In the genomic region with DNA sequence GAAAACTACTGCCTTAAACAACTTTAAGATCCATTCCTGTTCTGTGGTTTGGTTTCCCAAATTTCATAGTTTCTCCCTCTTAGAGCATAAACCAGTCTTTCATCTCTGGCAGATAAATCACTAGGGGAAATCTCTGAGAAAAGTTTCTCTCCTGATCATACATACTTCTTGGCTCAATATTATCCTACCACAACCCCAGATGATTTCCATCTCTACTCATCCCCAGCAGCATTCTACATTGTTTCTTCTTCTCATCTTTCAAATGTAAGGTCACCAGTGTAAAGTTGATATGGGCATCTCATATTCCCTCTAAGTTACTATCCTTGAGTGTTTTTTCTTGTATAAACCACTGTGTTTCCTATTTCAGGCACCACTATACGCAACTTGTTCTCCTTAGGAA, we compare ENCODE assay signal across 2 cellular contexts.
TF ChIP-seq lines count a peak whose summit lies in the region.

No MANE protein-coding gene starts in this region.

TF ChIP-seq in IMR-90, 13 proteins besides CTCF, POLR2A, EP300 and RAD21:
- TF ChIP-seq MAFK (IDR thresholded peaks at IDR 0.05; ENCODE audit: low read depth, low read length) (no peak), FOS (IDR thresholded peaks at IDR 0.05; ENCODE audit: low read depth, low read length) (no peak), CHD1 (IDR thresholded peaks at IDR 0.05; ENCODE audit: low read depth, low read length) (no peak), BHLHE40 (IDR thresholded peaks at IDR 0.05; ENCODE audit: low read depth, low read length) (no peak), SMC3 (IDR thresholded peaks at IDR 0.05; ENCODE audit: low read depth, low read length) (no peak), RCOR1 (IDR thresholded peaks at IDR 0.05; ENCODE audit: insufficient replicate concordance, low read length) (no peak), MXI1 (IDR thresholded peaks at IDR 0.05; ENCODE audit: borderline replicate concordance, low read depth, low read length) (no peak), MAZ (IDR thresholded peaks at IDR 0.05; ENCODE audit: borderline replicate concordance, low read depth, low read length) (no peak), NFE2L2 (IDR thresholded peaks at IDR 0.05; ENCODE audit: low read depth, low read length) (no peak)
- TF ChIP-seq, protein P1, sequence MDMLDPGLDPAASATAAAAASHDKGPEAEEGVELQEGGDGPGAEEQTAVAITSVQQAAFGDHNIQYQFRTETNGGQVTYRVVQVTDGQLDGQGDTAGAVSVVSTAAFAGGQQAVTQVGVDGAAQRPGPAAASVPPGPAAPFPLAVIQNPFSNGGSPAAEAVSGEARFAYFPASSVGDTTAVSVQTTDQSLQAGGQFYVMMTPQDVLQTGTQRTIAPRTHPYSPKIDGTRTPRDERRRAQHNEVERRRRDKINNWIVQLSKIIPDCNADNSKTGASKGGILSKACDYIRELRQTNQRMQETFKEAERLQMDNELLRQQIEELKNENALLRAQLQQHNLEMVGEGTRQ (IDR thresholded peaks at IDR 0.05; ENCODE audit: low read depth, low read length), result no peak
- TF ChIP-seq, protein P2, sequence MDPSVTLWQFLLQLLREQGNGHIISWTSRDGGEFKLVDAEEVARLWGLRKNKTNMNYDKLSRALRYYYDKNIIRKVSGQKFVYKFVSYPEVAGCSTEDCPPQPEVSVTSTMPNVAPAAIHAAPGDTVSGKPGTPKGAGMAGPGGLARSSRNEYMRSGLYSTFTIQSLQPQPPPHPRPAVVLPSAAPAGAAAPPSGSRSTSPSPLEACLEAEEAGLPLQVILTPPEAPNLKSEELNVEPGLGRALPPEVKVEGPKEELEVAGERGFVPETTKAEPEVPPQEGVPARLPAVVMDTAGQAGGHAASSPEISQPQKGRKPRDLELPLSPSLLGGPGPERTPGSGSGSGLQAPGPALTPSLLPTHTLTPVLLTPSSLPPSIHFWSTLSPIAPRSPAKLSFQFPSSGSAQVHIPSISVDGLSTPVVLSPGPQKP (IDR thresholded peaks at IDR 0.05; ENCODE audit: borderline replicate concordance, low read depth, low read length), result no peak

TF ChIP-seq in K562, 482 proteins besides CTCF, POLR2A, EP300 and RAD21:
- no peak for TF ChIP-seq EGR1 (conservative IDR thresholded peaks at IDR 0.05)
- TF ChIP-seq ZKSCAN1 (IDR thresholded peaks at IDR 0.05; ENCODE audit: low read depth, low read length), result no peak
- TF ChIP-seq KDM1A (IDR thresholded peaks at IDR 0.05), result no peak
- TF ChIP-seq BRD9 (IDR thresholded peaks at IDR 0.05; ENCODE audit: low read depth, partially characterized antibody), result no peak
- TF ChIP-seq, protein P3, sequence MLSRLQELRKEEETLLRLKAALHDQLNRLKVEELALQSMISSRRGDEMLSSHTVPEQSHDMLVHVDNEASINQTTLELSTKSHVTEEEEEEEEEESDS (CRISPR knock-in tag; IDR thresholded peaks at IDR 0.05), result no peak
- TF ChIP-seq, protein P4, sequence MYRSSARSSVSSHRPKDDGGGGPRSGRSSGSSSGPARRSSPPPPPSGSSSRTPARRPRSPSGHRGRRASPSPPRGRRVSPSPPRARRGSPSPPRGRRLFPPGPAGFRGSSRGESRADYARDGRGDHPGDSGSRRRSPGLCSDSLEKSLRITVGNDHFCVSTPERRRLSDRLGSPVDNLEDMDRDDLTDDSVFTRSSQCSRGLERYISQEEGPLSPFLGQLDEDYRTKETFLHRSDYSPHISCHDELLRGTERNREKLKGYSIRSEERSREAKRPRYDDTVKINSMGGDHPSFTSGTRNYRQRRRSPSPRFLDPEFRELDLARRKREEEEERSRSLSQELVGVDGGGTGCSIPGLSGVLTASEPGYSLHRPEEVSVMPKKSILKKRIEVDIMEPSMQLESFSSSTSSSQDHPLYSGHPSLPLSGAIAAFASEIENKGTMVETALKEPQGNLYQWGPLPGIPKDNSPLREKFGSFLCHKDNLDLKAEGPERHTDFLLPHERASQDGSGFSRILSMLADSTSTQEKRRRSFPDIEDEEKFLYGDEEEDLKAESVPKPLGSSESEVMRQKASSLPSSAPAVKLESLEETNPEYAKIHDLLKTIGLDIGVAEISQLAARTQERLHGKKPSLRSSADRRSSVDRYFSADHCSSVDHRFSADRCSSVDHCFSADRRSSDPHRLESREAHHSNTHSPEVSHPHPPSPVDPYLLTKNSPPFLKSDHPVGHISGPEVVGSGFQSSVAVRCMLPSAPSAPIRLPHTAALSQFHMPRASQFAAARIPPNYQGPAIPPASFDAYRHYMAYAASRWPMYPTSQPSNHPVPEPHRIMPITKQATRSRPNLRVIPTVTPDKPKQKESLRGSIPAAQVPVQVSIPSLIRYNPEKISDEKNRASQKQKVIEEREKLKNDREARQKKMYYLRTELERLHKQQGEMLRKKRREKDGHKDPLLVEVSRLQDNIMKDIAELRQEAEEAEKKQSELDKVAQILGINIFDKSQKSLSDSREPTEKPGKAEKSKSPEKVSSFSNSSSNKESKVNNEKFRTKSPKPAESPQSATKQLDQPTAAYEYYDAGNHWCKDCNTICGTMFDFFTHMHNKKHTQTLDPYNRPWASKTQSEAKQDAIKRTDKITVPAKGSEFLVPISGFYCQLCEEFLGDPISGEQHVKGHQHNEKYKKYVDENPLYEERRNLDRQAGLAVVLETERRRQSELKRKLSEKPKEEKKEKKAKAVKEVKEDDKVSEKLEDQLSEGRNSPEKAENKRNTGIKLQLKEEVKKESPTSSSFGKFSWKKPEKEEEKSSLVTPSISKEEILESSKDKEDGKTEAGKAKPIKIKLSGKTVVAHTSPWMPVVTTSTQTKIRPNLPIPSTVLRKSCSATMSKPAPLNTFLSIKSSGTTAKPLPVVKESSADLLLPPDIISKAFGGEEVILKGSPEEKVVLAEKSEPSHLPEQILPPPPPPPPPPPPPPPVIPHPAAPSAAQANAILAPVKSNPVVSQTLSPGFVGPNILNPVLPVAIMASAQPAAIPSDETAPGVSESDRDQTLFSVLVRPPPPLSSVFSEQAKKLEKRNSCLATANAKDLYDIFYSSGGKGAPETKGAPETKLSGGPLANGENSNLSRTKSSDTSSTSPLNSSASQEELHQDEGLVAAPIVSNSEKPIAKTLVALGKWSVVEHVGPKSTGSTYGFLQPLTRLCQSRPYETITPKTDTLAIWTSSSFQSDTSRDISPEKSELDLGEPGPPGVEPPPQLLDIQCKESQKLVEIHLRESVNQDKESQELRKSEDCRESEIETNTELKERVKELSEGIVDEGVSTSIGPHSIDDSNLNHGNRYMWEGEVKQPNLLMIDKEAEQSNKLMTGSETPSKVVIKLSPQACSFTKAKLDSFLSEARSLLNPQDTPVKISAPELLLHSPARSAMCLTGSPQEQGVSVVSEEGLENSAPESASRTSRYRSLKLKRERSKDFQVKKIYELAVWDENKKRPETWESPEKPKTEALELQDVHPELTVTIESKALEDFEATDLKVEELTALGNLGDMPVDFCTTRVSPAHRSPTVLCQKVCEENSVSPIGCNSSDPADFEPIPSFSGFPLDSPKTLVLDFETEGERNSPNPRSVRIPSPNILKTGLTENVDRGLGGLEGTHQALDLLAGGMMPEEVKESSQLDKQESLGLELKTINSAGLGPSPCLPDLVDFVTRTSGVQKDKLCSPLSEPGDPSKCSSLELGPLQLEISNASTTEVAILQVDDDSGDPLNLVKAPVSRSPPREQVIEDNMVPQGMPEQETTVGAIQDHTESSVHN (IDR thresholded peaks at IDR 0.05; ENCODE audit: borderline replicate concordance in 1 of 2, low read depth in 1 of 2), result no peak
- no peak for TF ChIP-seq CREM (IDR thresholded peaks at IDR 0.05; ENCODE audit: low read depth)
- TF ChIP-seq STAT5B (CRISPR knock-in tag; IDR thresholded peaks at IDR 0.05), result no peak
- no peak for TF ChIP-seq CHD4 (IDR thresholded peaks at IDR 0.05; ENCODE audit: insufficient read depth, insufficient replicate concordance, low read depth, low read length, poor library complexity, severe bottlenecking)
- TF ChIP-seq, protein P5, sequence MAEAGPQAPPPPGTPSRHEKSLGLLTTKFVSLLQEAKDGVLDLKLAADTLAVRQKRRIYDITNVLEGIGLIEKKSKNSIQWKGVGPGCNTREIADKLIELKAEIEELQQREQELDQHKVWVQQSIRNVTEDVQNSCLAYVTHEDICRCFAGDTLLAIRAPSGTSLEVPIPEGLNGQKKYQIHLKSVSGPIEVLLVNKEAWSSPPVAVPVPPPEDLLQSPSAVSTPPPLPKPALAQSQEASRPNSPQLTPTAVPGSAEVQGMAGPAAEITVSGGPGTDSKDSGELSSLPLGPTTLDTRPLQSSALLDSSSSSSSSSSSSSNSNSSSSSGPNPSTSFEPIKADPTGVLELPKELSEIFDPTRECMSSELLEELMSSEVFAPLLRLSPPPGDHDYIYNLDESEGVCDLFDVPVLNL (CRISPR knock-in tag; IDR thresholded peaks at IDR 0.05; ENCODE audit: low read depth), result no peak
- no peak for TF ChIP-seq CEBPB (tag; IDR thresholded peaks at IDR 0.05)
- no peak for TF ChIP-seq SP1 (CRISPR knock-in tag; IDR thresholded peaks at IDR 0.05)
- no peak for TF ChIP-seq KLF16 (IDR thresholded peaks at IDR 0.05)
- no peak for TF ChIP-seq MTA2 (IDR thresholded peaks at IDR 0.05; ENCODE audit: low read depth)
- TF ChIP-seq, protein P6, sequence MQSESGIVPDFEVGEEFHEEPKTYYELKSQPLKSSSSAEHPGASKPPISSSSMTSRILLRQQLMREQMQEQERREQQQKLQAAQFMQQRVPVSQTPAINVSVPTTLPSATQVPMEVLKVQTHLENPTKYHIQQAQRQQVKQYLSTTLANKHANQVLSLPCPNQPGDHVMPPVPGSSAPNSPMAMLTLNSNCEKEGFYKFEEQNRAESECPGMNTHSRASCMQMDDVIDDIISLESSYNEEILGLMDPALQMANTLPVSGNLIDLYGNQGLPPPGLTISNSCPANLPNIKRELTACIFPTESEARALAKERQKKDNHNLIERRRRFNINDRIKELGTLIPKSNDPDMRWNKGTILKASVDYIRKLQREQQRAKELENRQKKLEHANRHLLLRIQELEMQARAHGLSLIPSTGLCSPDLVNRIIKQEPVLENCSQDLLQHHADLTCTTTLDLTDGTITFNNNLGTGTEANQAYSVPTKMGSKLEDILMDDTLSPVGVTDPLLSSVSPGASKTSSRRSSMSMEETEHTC (IDR thresholded peaks at IDR 0.05), result no peak
- TF ChIP-seq HNRNPL (IDR thresholded peaks at IDR 0.05; ENCODE audit: low read depth, low read length), result no peak
- TF ChIP-seq SRF (CRISPR knock-in tag; IDR thresholded peaks at IDR 0.05), result no peak
